8 cellular contexts compared by ENCODE assay signal in genomic region chr1:31715097-31715872, GRCh38. TPM values are rescaled to one million over a fixed set of nuclear protein-coding genes. Genes with fewer than 3 reads are reported as not detected.
DNase-seq lines count a peak whose midpoint lies in the region; ATAC-seq, FAIRE-seq and TF ChIP-seq lines count a peak whose summit lies in the region.

No MANE protein-coding gene starts in this region.

- H3K27ac ChIP-seq in upper lobe of left lung: peak overlapping the region; percentile 71 to 85 (median 82)

- CTCF ChIA-PET in activated naive CD4-positive, alpha-beta T cell treated with anti-CD3 and anti-CD28 coated beads, Interleukin-2, amount 10 ng/mL, durations not matched to agents 7 days and 5 days (lab: Charles Lee): interaction anchor here (0.5 to 2.8 kb wide), 9 partner anchors 16 to 710 kb away, joined by 3 to 13 read pairs (median 3); no protein-coding TSS in a partner anchor

- FAIRE-seq in frontal cortex (lab: Jason Lieb, UNC): no peak

- peak; percentile 90 for DNase-seq in AG10803 (ENCODE audit: low read depth)
- peak; percentile 85 for DNase-seq in NCI-H345 treated with DMSO at 0.1 percent for 48 hours (lab: John Stamatoyannopoulos, UW; ENCODE audit: unreplicated experiment)
- peak; percentile 50 for DNase-seq in activated naive CD4-positive, alpha-beta T cell treated with anti-CD3 and anti-CD28 coated beads, Interleukin-2, amount 10 ng/mL, durations not matched to agents 7 days and 5 days
- DNase-seq in frontal cortex (ENCODE audit: low spot score in 2 of 2): peak; percentile 66 to 81
- DNase-seq in natural killer cell treated with Interleukin-12 subunit alpha and Interleukin-12 subunit beta and Interleukin-15 and Interleukin-18, amount 100 ng/mL, for 72 hours (ENCODE audit: low spot score): peak; percentile 81
- DNase-seq in upper lobe of left lung: peak; percentile 82 to 94

- ATAC-seq in GM19351 (IDR thresholded peaks at IDR 0.05; ENCODE audit: unreplicated experiment): peak; percentile 66
- peak; percentile 80 to 92 for ATAC-seq in natural killer cell treated with Interleukin-12 subunit alpha and Interleukin-12 subunit beta and Interleukin-15 and Interleukin-18, amount 100 ng/mL, for 72 hours
- peak; percentile 92 to 95 for ATAC-seq in upper lobe of left lung (ENCODE audit: low FRiP score in 2 of 2)
- no peak for ATAC-seq in GM18505 (IDR thresholded peaks at IDR 0.05; ENCODE audit: unreplicated experiment)

- no peak overlapping the region for H3K27ac Mint-ChIP-seq in activated naive CD4-positive, alpha-beta T cell treated with anti-CD3 and anti-CD28 coated beads, Interleukin-2, amount 10 ng/mL, durations not matched to agents 7 days and 5 days
- H3K27ac Mint-ChIP-seq in natural killer cell treated with Interleukin-12 subunit alpha and Interleukin-12 subunit beta and Interleukin-15 and Interleukin-18, amount 100 ng/mL, for 72 hours: no peak overlapping the region

- no peaks in the 10 kb centered on the region for H3K36me3 Mint-ChIP-seq in activated naive CD4-positive, alpha-beta T cell treated with anti-CD3 and anti-CD28 coated beads, Interleukin-2, amount 10 ng/mL, durations not matched to agents 7 days and 5 days
- H3K36me3 Mint-ChIP-seq in natural killer cell treated with Interleukin-12 subunit alpha and Interleukin-12 subunit beta and Interleukin-15 and Interleukin-18, amount 100 ng/mL, for 72 hours: no peaks in the 10 kb centered on the region

- peaks cover 0 to 4% (median 0%) of the 10 kb centered on the region in 4 donors for H3K27me3 ChIP-seq in upper lobe of left lung

- peak overlapping the region; percentile 54 for H3K4me3 ChIP-seq in AG10803 (ENCODE audit: low read length)
- H3K4me3 ChIP-seq in upper lobe of left lung: peak overlapping the region; percentile 23 to 51 (median 40)

- peaks cover 82% of the 10 kb centered on the region for H3K27me3 Mint-ChIP-seq in activated naive CD4-positive, alpha-beta T cell treated with anti-CD3 and anti-CD28 coated beads, Interleukin-2, amount 10 ng/mL, durations not matched to agents 7 days and 5 days
- H3K27me3 Mint-ChIP-seq in natural killer cell treated with Interleukin-12 subunit alpha and Interleukin-12 subunit beta and Interleukin-15 and Interleukin-18, amount 100 ng/mL, for 72 hours: peaks cover 34 to 35% of the 10 kb centered on the region in 2 donors

- TF ChIP-seq POLR2A in upper lobe of left lung (IDR thresholded peaks at IDR 0.05) (peak in 2 of 4 donors; percentile 29 to 35), GM18505 (IDR thresholded peaks at IDR 0.05; ENCODE audit: borderline replicate concordance, extremely low read depth, insufficient read depth, insufficient read length) (no peak)

- no peak for TF ChIP-seq EP300 in upper lobe of left lung (IDR thresholded peaks at IDR 0.05)

- peaks cover 13% of the 10 kb centered on the region for H3K4me1 Mint-ChIP-seq in activated naive CD4-positive, alpha-beta T cell treated with anti-CD3 and anti-CD28 coated beads, Interleukin-2, amount 10 ng/mL, durations not matched to agents 7 days and 5 days
- peaks cover 0 to 27% of the 10 kb centered on the region in 2 donors for H3K4me1 Mint-ChIP-seq in natural killer cell treated with Interleukin-12 subunit alpha and Interleukin-12 subunit beta and Interleukin-15 and Interleukin-18, amount 100 ng/mL, for 72 hours (ENCODE audit: low read depth in 2 of 2)

- H3K9me3 Mint-ChIP-seq in activated naive CD4-positive, alpha-beta T cell treated with anti-CD3 and anti-CD28 coated beads, Interleukin-2, amount 10 ng/mL, durations not matched to agents 7 days and 5 days: no peaks in the 10 kb centered on the region
- H3K9me3 Mint-ChIP-seq in natural killer cell treated with Interleukin-12 subunit alpha and Interleukin-12 subunit beta and Interleukin-15 and Interleukin-18, amount 100 ng/mL, for 72 hours: no peaks in the 10 kb centered on the region

- peaks cover 16 to 22% (median 21%) of the 10 kb centered on the region in 4 donors for H3K4me1 ChIP-seq in upper lobe of left lung

- TF ChIP-seq CTCF in AG10803 (conservative IDR thresholded peaks at IDR 0.05; ENCODE audit: low read length) (peak; percentile 84), upper lobe of left lung (IDR thresholded peaks at IDR 0.05) (peak; percentile 71 to 85 (median 80))

- WGBS in upper lobe of left lung, 2 donors: 0 to 3% methylated on average over 2 to 35 of the region's 43 CpGs

- no peaks in the 10 kb centered on the region for H3K36me3 ChIP-seq in upper lobe of left lung

- H3K4me3 Mint-ChIP-seq in activated naive CD4-positive, alpha-beta T cell treated with anti-CD3 and anti-CD28 coated beads, Interleukin-2, amount 10 ng/mL, durations not matched to agents 7 days and 5 days: no peak overlapping the region
- H3K4me3 Mint-ChIP-seq in natural killer cell treated with Interleukin-12 subunit alpha and Interleukin-12 subunit beta and Interleukin-15 and Interleukin-18, amount 100 ng/mL, for 72 hours: peak overlapping the region; percentile 75

- H3K9me3 ChIP-seq in upper lobe of left lung: no peaks in the 10 kb centered on the region

RNA-seq across cellular contexts. Expression of gene COL16A1, which starts 11.5 kb away (rescaled TPM):
- total RNA-seq in frontal cortex: 4.1 TPM
- total RNA-seq in natural killer cell treated with Interleukin-12 subunit alpha and Interleukin-12 subunit beta and Interleukin-15 and Interleukin-18, amount 100 ng/mL, for 72 hours: 1 to 10 TPM in 1 of 2 donors, under 1 TPM in 1; 0.73 to 1.6 TPM
- 100 to 1,000 TPM in 1 of 6 donors, 10 to 100 TPM in 5; 15.2 to 103 (median 40.7) TPM for total RNA-seq in upper lobe of left lung

RNA-seq across cellular contexts. Expression of gene ADGRB2, which starts 48.9 kb away (rescaled TPM):
- total RNA-seq in frontal cortex (42.4 TPM), upper lobe of left lung (1 to 10 TPM in 5 of 6 donors, under 1 TPM in 1; 0.34 to 1.9 (median 1.1) TPM)
- total RNA-seq in natural killer cell treated with Interleukin-12 subunit alpha and Interleukin-12 subunit beta and Interleukin-15 and Interleukin-18, amount 100 ng/mL, for 72 hours: 1 to 10 TPM in 1 of 2 donors, not detected in 1; 1.2 TPM

Comparison
In these comparisons a context has a peak if more than half of its experiments do, and no peak if none do; other contexts are left out.
1. RNA of gene ADGRB2, which starts 48.9 kb away (total RNA-seq): 42.4 TPM in frontal cortex (single experiment); 0.34 to 1.9 TPM in upper lobe of left lung and 1.2 TPM in natural killer cell treated with Interleukin-12 subunit alpha and Interleukin-12 subunit beta and Interleukin-15 and Interleukin-18, amount 100 ng/mL, for 72 hours; every median in the first group is over 10 times any median in the second.
2. Peak in every context shown above with its lines, with median percentiles within 50 percentile points of each other: DNase-seq.